Comparison of ENCODE assay signal across 8 cellular contexts in the genomic region with DNA sequence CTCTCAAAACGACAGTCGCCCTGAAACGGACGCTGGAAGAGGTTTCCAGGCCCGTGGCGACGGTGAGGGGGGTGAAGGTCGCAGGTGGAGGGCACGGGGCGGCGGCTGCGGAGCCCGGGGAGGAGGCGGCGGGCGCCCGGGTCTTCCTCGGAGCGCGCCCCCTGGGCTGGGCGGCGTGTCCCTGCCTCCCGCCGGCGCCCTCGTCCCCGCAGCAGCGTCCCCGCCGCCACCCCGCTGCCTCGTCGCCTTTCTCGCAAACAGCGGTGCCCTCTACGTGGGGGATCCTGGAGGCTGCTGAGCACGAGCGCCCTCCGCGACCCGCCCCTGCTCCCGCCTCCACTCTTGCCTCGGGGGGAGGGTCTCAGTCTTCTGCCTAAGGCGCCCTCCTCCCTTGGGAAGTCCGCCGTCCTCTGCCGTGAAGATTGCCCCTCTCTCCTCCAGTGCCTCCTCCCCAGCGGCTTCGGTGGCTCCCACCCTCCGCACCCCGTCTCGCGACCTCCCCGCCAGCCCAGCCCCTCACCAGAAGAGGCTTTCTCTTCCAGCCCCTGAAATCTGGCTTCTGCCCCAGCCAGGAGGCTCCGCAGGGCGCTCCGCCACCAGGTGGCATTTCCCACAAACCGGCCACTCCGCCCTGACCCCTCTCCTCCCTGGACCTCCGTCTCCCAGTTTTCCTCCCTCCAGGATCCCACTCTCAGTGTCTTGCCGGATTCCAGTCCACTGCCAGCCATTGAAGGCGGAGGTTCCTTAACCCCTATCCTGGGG.
A peak's percentile ranks its signal among the peaks of the same experiment; 100 is the strongest.
DNase-seq lines count a peak whose midpoint lies in the region; ATAC-seq and TF ChIP-seq lines count a peak whose summit lies in the region.

No MANE protein-coding gene starts in this region.

- peak; percentile 2 for DNase-seq in DMS114 treated with DMSO at 0.1 percent for 48 hours (lab: John Stamatoyannopoulos, UW; ENCODE audit: unreplicated experiment)
- peak; percentile 58 for DNase-seq in WTC11 (ENCODE audit: low spot score)
- no peak for DNase-seq in fibroblast of lung (ENCODE audit: low read depth in 2 of 2)
- DNase-seq in ovary, result peak in 1 of 5 donors; percentile 38
- DNase-seq in inferior parietal cortex (ENCODE audit: extremely low spot score), result no peak
- no peak for DNase-seq in NCI-H128 (lab: John Stamatoyannopoulos, UW; ENCODE audit: unreplicated experiment)
- DNase-seq in NCI-H2171 treated with DMSO at 0.1 percent for 48 hours (lab: John Stamatoyannopoulos, UW), result no peak
- DNase-seq in DMS79 (lab: John Stamatoyannopoulos, UW), result no peak

- no peaks in the 10 kb centered on the region for H3K79me2 ChIP-seq in fibroblast of lung (ENCODE audit: control insufficient read depth, insufficient read depth, low read length)

- H3K4me2 ChIP-seq in fibroblast of lung (ENCODE audit: extremely low read depth, insufficient read depth, low read length), result peak overlapping the region; percentile 49

- CTCF ChIA-PET in WTC11 (lab: Charles Lee), result interaction anchor here (0.6 to 0.7 kb wide), 3 partner anchors 11 to 61 kb away, joined by 3 read pairs; no protein-coding TSS in a partner anchor

- POLR2A ChIA-PET in WTC11 (lab: Charles Lee), result no interaction called here

- H3K9me3 ChIP-seq in fibroblast of lung (ENCODE audit: control insufficient read depth, insufficient read depth, low read depth, low read length) (no peaks in the 10 kb centered on the region), ovary (no peaks in the 10 kb centered on the region)

- WGBS in ovary, 3 donors, result 9 to 24% (median 20%) methylated on average over 27 to 62 of the region's 62 CpGs

- H3K27me3 ChIP-seq in fibroblast of lung (ENCODE audit: control insufficient read depth, insufficient read depth, low read length) (no peaks in the 10 kb centered on the region), ovary (no peaks in the 10 kb centered on the region)

- no peaks in the 10 kb centered on the region for H3K36me3 ChIP-seq in fibroblast of lung (ENCODE audit: control insufficient read depth, insufficient read depth, low read length)
- H3K36me3 ChIP-seq in ovary, result no peaks in the 10 kb centered on the region

- H3K4me3 ChIP-seq in fibroblast of lung (replicated peaks in 1 of 4; ENCODE audit: control extremely low read depth in 1 of 4, insufficient read depth in 1 of 4, low read depth in 3 of 4, low read length in 4 of 4), result peak overlapping the region in 1 of 4 experiments; percentile 8
- peak overlapping the region; percentile 15 for H3K4me3 ChIP-seq in ovary

- peaks cover 2% of the 10 kb centered on the region; the same call in 1 of the 2 replicates for H3K27me3 Mint-ChIP-seq in WTC11 (ENCODE audit: low read depth)

- TF ChIP-seq EP300 in ovary (IDR thresholded peaks at IDR 0.05), result no peak

- H3K27ac ChIP-seq in fibroblast of lung (ENCODE audit: insufficient read depth, low read length), result no peak overlapping the region
- H3K27ac ChIP-seq in ovary, result peak overlapping the region in 1 of 2 donors; percentile 5

- peaks cover 46% of the 10 kb centered on the region for H3K4me1 Mint-ChIP-seq in WTC11

- no peak overlapping the region for H2AFZ ChIP-seq in fibroblast of lung (ENCODE audit: low read length)

- H3K4me1 ChIP-seq in fibroblast of lung (ENCODE audit: control insufficient read depth, extremely low read depth, insufficient read depth, low read length) (peaks cover 5% of the 10 kb centered on the region), ovary (ENCODE audit: insufficient read depth) (peaks cover 7% of the 10 kb centered on the region)

- TF ChIP-seq CTCF in WTC11 (IDR thresholded peaks at IDR 0.05), result no peak
- TF ChIP-seq CTCF in fibroblast of lung (conservative IDR thresholded peaks at IDR 0.05 in 1 of 2, IDR thresholded peaks at IDR 0.05 in 1 of 2; ENCODE audit: low read depth in 1 of 2, low read length in 2 of 2), result peak in 1 of 2 donors; percentile 36
- no peak for TF ChIP-seq CTCF in ovary (IDR thresholded peaks at IDR 0.05)

- no peaks in the 10 kb centered on the region for H4K20me1 ChIP-seq in fibroblast of lung (ENCODE audit: control insufficient read depth, extremely low read depth, insufficient read depth, low read length)

- peak overlapping the region; percentile 25 for H3K9ac ChIP-seq in fibroblast of lung (ENCODE audit: insufficient read depth, low read length)

- TF ChIP-seq POLR2A in ovary (IDR thresholded peaks at IDR 0.05), result no peak

- peak overlapping the region; percentile 60; the same call in 1 of the 2 replicates for H3K27ac Mint-ChIP-seq in WTC11

- H3K4me3 Mint-ChIP-seq in WTC11, result peak overlapping the region; percentile 72

- peaks cover 7% of the 10 kb centered on the region for H3K9me3 Mint-ChIP-seq in WTC11

- H3K36me3 Mint-ChIP-seq in WTC11, result peaks cover 7% of the 10 kb centered on the region

- intact Hi-C loops in ovary (cut with DNase I), result loop anchor here in 1 of 4 donors (10.0 kb wide), 1 partner anchor 782 kb away; no protein-coding TSS in a partner anchor

- ATAC-seq in WTC11, result peak; percentile 31

TF ChIP-seq in WTC11, 78 proteins besides CTCF, POLR2A, EP300 and RAD21 (continues in another document):
- TF ChIP-seq PRRX2 (CRISPR knock-in tag; IDR thresholded peaks at IDR 0.05) (no peak), TCF7 (CRISPR knock-in tag; IDR thresholded peaks at IDR 0.05; ENCODE audit: low read depth) (no peak), ZNF263 (CRISPR knock-in tag; IDR thresholded peaks at IDR 0.05; ENCODE audit: low read depth) (peak; percentile 84), ZNF317 (CRISPR knock-in tag; IDR thresholded peaks at IDR 0.05; ENCODE audit: borderline replicate concordance, low read depth) (0 out of 2 replicates have a peak, but pooled peaks have one; percentile 23), FOXP1 (CRISPR knock-in tag; IDR thresholded peaks at IDR 0.05; ENCODE audit: borderline replicate concordance) (0 out of 2 replicates have a peak, but pooled peaks have one; percentile 41), CREM (CRISPR knock-in tag; IDR thresholded peaks at IDR 0.05) (no peak), TP53 (CRISPR knock-in tag; IDR thresholded peaks at IDR 0.05) (peak; percentile 81; the same call in 1 of the 2 replicates), SP1 (CRISPR knock-in tag; conservative IDR thresholded peaks at IDR 0.05) (peak; percentile 16; the same call in 1 of the 2 replicates), ZNF423 (CRISPR knock-in tag; IDR thresholded peaks at IDR 0.05) (peak; percentile 35; the same call in 1 of the 2 replicates), GRHL2 (CRISPR knock-in tag; IDR thresholded peaks at IDR 0.05; ENCODE audit: insufficient replicate concordance, severe bottlenecking) (no peak)
- TF ChIP-seq, protein P1, sequence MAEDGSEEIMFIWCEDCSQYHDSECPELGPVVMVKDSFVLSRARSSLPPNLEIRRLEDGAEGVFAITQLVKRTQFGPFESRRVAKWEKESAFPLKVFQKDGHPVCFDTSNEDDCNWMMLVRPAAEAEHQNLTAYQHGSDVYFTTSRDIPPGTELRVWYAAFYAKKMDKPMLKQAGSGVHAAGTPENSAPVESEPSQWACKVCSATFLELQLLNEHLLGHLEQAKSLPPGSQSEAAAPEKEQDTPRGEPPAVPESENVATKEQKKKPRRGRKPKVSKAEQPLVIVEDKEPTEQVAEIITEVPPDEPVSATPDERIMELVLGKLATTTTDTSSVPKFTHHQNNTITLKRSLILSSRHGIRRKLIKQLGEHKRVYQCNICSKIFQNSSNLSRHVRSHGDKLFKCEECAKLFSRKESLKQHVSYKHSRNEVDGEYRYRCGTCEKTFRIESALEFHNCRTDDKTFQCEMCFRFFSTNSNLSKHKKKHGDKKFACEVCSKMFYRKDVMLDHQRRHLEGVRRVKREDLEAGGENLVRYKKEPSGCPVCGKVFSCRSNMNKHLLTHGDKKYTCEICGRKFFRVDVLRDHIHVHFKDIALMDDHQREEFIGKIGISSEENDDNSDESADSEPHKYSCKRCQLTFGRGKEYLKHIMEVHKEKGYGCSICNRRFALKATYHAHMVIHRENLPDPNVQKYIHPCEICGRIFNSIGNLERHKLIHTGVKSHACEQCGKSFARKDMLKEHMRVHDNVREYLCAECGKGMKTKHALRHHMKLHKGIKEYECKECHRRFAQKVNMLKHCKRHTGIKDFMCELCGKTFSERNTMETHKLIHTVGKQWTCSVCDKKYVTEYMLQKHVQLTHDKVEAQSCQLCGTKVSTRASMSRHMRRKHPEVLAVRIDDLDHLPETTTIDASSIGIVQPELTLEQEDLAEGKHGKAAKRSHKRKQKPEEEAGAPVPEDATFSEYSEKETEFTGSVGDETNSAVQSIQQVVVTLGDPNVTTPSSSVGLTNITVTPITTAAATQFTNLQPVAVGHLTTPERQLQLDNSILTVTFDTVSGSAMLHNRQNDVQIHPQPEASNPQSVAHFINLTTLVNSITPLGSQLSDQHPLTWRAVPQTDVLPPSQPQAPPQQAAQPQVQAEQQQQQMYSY (CRISPR knock-in tag; IDR thresholded peaks at IDR 0.05), result 0 out of 2 replicates have a peak, but pooled peaks have one; percentile 32
- TF ChIP-seq, protein P2, sequence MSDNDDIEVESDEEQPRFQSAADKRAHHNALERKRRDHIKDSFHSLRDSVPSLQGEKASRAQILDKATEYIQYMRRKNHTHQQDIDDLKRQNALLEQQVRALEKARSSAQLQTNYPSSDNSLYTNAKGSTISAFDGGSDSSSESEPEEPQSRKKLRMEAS (CRISPR knock-in tag; IDR thresholded peaks at IDR 0.05), result peak; percentile 75; the same call in 1 of the 2 replicates
- TF ChIP-seq, protein P3, sequence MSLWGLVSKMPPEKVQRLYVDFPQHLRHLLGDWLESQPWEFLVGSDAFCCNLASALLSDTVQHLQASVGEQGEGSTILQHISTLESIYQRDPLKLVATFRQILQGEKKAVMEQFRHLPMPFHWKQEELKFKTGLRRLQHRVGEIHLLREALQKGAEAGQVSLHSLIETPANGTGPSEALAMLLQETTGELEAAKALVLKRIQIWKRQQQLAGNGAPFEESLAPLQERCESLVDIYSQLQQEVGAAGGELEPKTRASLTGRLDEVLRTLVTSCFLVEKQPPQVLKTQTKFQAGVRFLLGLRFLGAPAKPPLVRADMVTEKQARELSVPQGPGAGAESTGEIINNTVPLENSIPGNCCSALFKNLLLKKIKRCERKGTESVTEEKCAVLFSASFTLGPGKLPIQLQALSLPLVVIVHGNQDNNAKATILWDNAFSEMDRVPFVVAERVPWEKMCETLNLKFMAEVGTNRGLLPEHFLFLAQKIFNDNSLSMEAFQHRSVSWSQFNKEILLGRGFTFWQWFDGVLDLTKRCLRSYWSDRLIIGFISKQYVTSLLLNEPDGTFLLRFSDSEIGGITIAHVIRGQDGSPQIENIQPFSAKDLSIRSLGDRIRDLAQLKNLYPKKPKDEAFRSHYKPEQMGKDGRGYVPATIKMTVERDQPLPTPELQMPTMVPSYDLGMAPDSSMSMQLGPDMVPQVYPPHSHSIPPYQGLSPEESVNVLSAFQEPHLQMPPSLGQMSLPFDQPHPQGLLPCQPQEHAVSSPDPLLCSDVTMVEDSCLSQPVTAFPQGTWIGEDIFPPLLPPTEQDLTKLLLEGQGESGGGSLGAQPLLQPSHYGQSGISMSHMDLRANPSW (CRISPR knock-in tag; conservative IDR thresholded peaks at IDR 0.05; ENCODE audit: low read depth), result peak; percentile 21; the same call in 1 of the 2 replicates

Comparison
In these comparisons a context has a peak if more than half of its experiments do, and no peak if none do; other contexts are left out.
1. DNase-seq: peak in DMS114 treated with DMSO at 0.1 percent for 48 hours (single experiment) and WTC11 (single experiment); none in fibroblast of lung (0 of 2), inferior parietal cortex (single experiment), NCI-H128 (single experiment), NCI-H2171 treated with DMSO at 0.1 percent for 48 hours (single experiment) and DMS79 (single experiment).